Comparison of ENCODE assay signal across 8 cellular contexts in genomic region chr1:20589331-20590312, GRCh38. TPM values are rescaled to one million over a fixed set of nuclear protein-coding genes. Genes with fewer than 3 reads are reported as not detected.
DNase-seq lines count a peak whose midpoint lies in the region; ATAC-seq and TF ChIP-seq lines count a peak whose summit lies in the region.

No MANE protein-coding gene starts in this region.

- in situ Hi-C loops in GM13976 (cut with MboI; ENCODE audit: low sequenced_read_pairs, unreplicated experiment): no loop called here

- no peak for ATAC-seq in GM21360 (IDR thresholded peaks at IDR 0.05; ENCODE audit: unreplicated experiment)

- H3K27ac ChIP-seq in temporal lobe (ENCODE audit: low read depth, low read length): peak overlapping the region; percentile 47

- TF ChIP-seq CTCF in choroid plexus epithelial cell (conservative IDR thresholded peaks at IDR 0.05; ENCODE audit: low read depth, low read length): no peak
- no peak for TF ChIP-seq CTCF in GM13976 (IDR thresholded peaks at IDR 0.05; ENCODE audit: borderline replicate concordance, control extremely low read depth, extremely low read depth, insufficient read depth, missing control alignments)

- H3K9me3 ChIP-seq in MG63: no peaks in the 10 kb centered on the region

- DNase-seq in MG63: peak; percentile 14
- DNase-seq in choroid plexus epithelial cell (ENCODE audit: low read depth): peak; percentile 70
- DNase-seq in left kidney (ENCODE audit: low read depth, low spot score): peak; percentile 96
- DNase-seq in germinal center (ENCODE audit: low spot score): no peak
- DNase-seq in GM13976 (ENCODE audit: low spot score): no peak
- no peak for DNase-seq in NCI-H1105 treated with DMSO at 0.1 percent for 48 hours (lab: John Stamatoyannopoulos, UW)

- no peaks in the 10 kb centered on the region for H3K36me3 ChIP-seq in MG63

- no peaks in the 10 kb centered on the region for H3K27me3 ChIP-seq in MG63

- H3K4me3 ChIP-seq in MG63: no peak overlapping the region
- H3K4me3 ChIP-seq in choroid plexus epithelial cell (ENCODE audit: low read depth, low read length): peak overlapping the region; percentile 34

RNA-seq across cellular contexts. Expression of gene CDA, which starts 0.7 kb away (rescaled TPM):
- not detected in 2 replicates for total RNA-seq in MG63 (2014; rRNA removed; shearing (Covaris generic); ENCODE audit: low replicate concordance)
- not detected for total RNA-seq in temporal lobe

RNA-seq across cellular contexts. Expression of gene FAM43B, which starts 37.2 kb away (rescaled TPM):
- total RNA-seq in MG63 (2014; rRNA removed; shearing (Covaris generic); ENCODE audit: low replicate concordance): 0.15 TPM in 1 of 2 replicates, not detected in the other
- 0.74 TPM for total RNA-seq in temporal lobe

RNA-seq across cellular contexts. Expression of gene PINK1, which starts 43.6 kb away (rescaled TPM):
- total RNA-seq in MG63 (2014; rRNA removed; shearing (Covaris generic); ENCODE audit: low replicate concordance): 73.3 and 84.0 TPM in 2 replicates
- 74.3 TPM for total RNA-seq in temporal lobe

Comparison
In these comparisons a context has a peak if more than half of its experiments do, and no peak if none do; other contexts are left out.
1. DNase-seq: peak in MG63 (single experiment), choroid plexus epithelial cell (single experiment) and left kidney (single experiment); none in germinal center (single experiment), GM13976 (single experiment) and NCI-H1105 treated with DMSO at 0.1 percent for 48 hours (single experiment).